In the genomic region with DNA sequence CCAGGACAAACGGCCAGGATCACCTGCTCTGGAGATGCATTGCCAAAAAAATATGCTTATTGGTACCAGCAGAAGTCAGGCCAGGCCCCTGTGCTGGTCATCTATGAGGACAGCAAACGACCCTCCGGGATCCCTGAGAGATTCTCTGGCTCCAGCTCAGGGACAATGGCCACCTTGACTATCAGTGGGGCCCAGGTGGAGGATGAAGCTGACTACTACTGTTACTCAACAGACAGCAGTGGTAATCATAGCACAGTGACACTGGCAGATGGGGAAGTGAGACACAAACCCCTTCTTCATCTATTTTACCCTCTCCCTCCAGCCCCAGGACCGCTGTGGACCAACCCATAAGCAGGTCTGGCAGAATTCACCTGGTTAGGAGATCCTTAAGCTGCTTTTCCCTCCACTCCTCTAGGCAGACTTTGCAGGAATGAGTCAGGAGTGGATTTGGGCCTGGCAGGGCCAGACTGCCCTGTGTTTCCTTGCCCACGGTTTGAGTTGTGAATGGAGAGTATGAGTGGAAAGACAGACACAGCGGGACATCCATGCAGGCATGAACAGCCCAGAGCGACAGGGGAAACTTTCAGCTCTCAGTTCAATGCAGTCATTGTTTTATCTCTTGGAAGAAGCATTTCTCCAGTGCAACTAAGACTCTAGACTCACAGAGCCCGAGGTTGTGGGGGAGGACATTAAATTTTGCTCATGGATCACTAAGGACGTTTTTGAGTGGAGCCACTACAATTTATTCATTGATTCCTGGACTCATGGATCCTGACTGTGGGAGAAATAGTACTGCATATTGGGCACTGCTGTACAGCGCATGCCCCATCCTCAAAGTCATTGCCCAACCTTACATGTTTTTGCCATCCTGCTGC, we compare ENCODE assay signal across 20 cellular contexts.
DNase-seq lines count a peak whose midpoint lies in the region; ATAC-seq, FAIRE-seq and TF ChIP-seq lines count a peak whose summit lies in the region.
"Had no signal": no experiment of that assay in that cellular context is flagged by ENCODE, and none has a peak within 500 bp of the region (broad histone marks: within the 10 kb centered on the region; RNA-seq: fewer than 3 reads in every experiment).

No MANE protein-coding gene starts in this region.

- H3K36me3 Mint-ChIP-seq in CD4-positive, alpha-beta T cell (ENCODE audit: low read depth), result no peaks in the 10 kb centered on the region
- no peaks in the 10 kb centered on the region for H3K36me3 Mint-ChIP-seq in T-helper 17 cell (ENCODE audit: low read depth)
- H3K36me3 Mint-ChIP-seq in naive thymus-derived CD8-positive, alpha-beta T cell, result no peaks in the 10 kb centered on the region

- H3K27me3 Mint-ChIP-seq in CD4-positive, alpha-beta T cell, result no peaks in the 10 kb centered on the region
- H3K27me3 Mint-ChIP-seq in T-helper 17 cell, result no peaks in the 10 kb centered on the region
- H3K27me3 Mint-ChIP-seq in naive thymus-derived CD8-positive, alpha-beta T cell, result no peaks in the 10 kb centered on the region

- no peaks in the 10 kb centered on the region for H3K9me3 ChIP-seq in CD4-positive, alpha-beta T cell (ENCODE audit: control insufficient read depth, low read length)
- H3K9me3 ChIP-seq in T-helper 17 cell (ENCODE audit: control insufficient read depth, low read length, poor library complexity, severe bottlenecking), result no peaks in the 10 kb centered on the region
- H3K9me3 ChIP-seq: esophagus squamous epithelium, left ventricle myocardium inferior, pancreas had no signal

- CTCF ChIA-PET in CD4-positive, alpha-beta T cell (lab: Charles Lee), result interaction anchor here (1.0 to 1.3 kb wide), 2 partner anchors 10 to 36 kb away, joined by 4 to 5 read pairs; no protein-coding TSS in a partner anchor

- intact Hi-C loops in CD4-positive, alpha-beta T cell (cut with DNase I, micrococcal nuclease), result no loop called here

- POLR2A ChIA-PET in CD4-positive, alpha-beta T cell (lab: Charles Lee), result interaction anchor here (0.6 to 1.4 kb wide), 2 partner anchors 8 to 48 kb away, joined by 3 to 4 read pairs; no protein-coding TSS in a partner anchor
- POLR2A ChIA-PET in naive thymus-derived CD8-positive, alpha-beta T cell (lab: Charles Lee), result interaction anchor here (1.1 to 6.2 kb wide), 5 partner anchors 9 to 59 kb away, joined by 3 to 74 read pairs (median 3); no protein-coding TSS in a partner anchor

- TF ChIP-seq CTCF in CD4-positive, alpha-beta T cell (IDR thresholded peaks at IDR 0.05), result no peak

- H3K27ac Mint-ChIP-seq in CD4-positive, alpha-beta T cell, result peak overlapping the region; percentile 66
- peak overlapping the region; percentile 54 for H3K27ac Mint-ChIP-seq in T-helper 17 cell
- peak overlapping the region; percentile 12 to 99 (median 71) for H3K27ac Mint-ChIP-seq in naive thymus-derived CD8-positive, alpha-beta T cell

- peak; percentile 35 for FAIRE-seq in GM18507 (lab: Jason Lieb, UNC)
- FAIRE-seq: D721Med, H1, pancreas had no signal

- H3K27me3 ChIP-seq in CD4-positive, alpha-beta T cell (ENCODE audit: control insufficient read depth, insufficient read depth, low read length), result no peaks in the 10 kb centered on the region
- H3K27me3 ChIP-seq: pancreas had no signal

- ATAC-seq in CD4-positive, alpha-beta T cell (ENCODE audit: poor library complexity), result no peak
- ATAC-seq in T-helper 17 cell (no peak), GM19035 (IDR thresholded peaks at IDR 0.05; ENCODE audit: unreplicated experiment) (no peak), GM21717 (IDR thresholded peaks at IDR 0.05; ENCODE audit: unreplicated experiment) (no peak)
- ATAC-seq in naive thymus-derived CD8-positive, alpha-beta T cell, result no peak
- ATAC-seq: pancreas had no signal

- no peaks in the 10 kb centered on the region for H3K9me3 Mint-ChIP-seq in CD4-positive, alpha-beta T cell
- no peaks in the 10 kb centered on the region for H3K9me3 Mint-ChIP-seq in naive thymus-derived CD8-positive, alpha-beta T cell

- H3K4me3 Mint-ChIP-seq in CD4-positive, alpha-beta T cell, result no peak overlapping the region
- H3K4me3 Mint-ChIP-seq in T-helper 17 cell, result no peak overlapping the region
- no peak overlapping the region for H3K4me3 Mint-ChIP-seq in naive thymus-derived CD8-positive, alpha-beta T cell

- H3K4me1 Mint-ChIP-seq in CD4-positive, alpha-beta T cell (ENCODE audit: low read depth), result peaks cover 76% of the 10 kb centered on the region
- peaks cover 34% of the 10 kb centered on the region for H3K4me1 Mint-ChIP-seq in T-helper 17 cell
- H3K4me1 Mint-ChIP-seq in naive thymus-derived CD8-positive, alpha-beta T cell, result peaks cover 30 to 74% (median 61%) of the 10 kb centered on the region in 4 donors

- no peak overlapping the region for H3K27ac ChIP-seq in CD4-positive, alpha-beta T cell (ENCODE audit: low read depth, low read length)
- H3K27ac ChIP-seq: esophagus squamous epithelium, left ventricle myocardium inferior, pancreas had no signal

- DNase-seq in CD4-positive, alpha-beta T cell, result no peak
- DNase-seq in GM18507 (ENCODE audit: extremely low spot score, insufficient read length, low read depth) (no peak), T-helper 17 cell (no peak), NCI-H1092 treated with DMSO at 0.1 percent for 48 hours (lab: John Stamatoyannopoulos, UW) (no peak)
- DNase-seq in naive thymus-derived CD8-positive, alpha-beta T cell, result no peak
- DNase-seq: activated CD8-positive, alpha-beta memory T cell treated with anti-CD3 and anti-CD28 coated beads, Interleukin-2, amount 50 U/mL, for 4 hours; activated effector memory CD4-positive, alpha-beta T cell treated with anti-CD3 and anti-CD28 coated beads, Interleukin-2, amount 50 U/mL, for 16 hours; amniotic stem cell; esophagus squamous epithelium; glutamatergic neuron; left ventricle myocardium inferior; NCI-H187 treated with DMSO at 0.1 percent for 48 hours; NCI-H510A; OCI-M1; pancreas; stimulated activated CD4-positive, alpha-beta T cell treated with anti-CD3 and anti-CD28 coated beads, Interleukin-1b, Interleukin-23, amount 100 ng/mL, for 48 hours had no signal
